In the genomic region with DNA sequence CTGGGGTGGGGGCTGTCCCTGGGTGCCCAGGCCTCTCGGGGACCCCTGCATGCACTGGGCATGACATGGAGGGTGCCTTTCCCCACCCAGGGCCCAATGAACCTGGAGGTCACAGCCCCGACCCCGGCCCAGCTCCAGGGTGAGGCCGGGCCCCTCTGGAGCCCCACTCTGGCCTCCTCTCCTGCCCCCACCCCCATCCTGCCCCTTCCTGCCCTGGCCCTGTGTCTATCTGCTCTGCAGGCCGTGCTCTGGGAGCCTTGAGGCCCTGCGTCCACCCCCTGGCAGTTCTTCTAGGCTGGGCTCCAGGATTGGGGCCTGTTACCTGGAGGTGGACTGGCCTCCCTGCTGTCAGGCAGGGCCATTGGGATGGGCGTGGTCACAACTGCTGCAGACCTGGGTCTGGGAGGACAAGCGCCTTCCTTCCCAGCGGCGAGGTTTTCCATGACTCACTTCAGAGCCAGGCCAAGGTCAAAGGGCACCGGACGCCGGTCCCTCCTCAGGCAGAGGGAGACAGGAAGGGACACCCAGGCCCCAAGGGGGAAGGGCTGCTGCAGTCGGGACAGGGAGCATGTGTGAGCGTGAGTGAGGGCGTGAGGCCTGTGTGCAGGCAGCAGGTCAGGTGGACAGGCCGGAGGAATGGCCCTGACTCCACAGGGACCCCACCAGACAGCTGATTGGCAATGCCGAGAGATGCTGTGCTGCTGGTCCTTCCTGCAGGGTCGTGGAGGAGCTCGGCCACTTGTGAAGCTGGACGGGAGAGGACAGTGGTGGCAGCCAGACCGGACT, we compare ENCODE assay signal across 1 cellular context.
TF ChIP-seq lines count a peak whose summit lies in the region.

No MANE protein-coding gene starts in this region.

TF ChIP-seq in HepG2, 621 proteins besides CTCF, POLR2A, EP300 and RAD21 (continued from another document and continues in another):
- TF ChIP-seq KDM4B (CRISPR knock-in tag; IDR thresholded peaks at IDR 0.05) (peak; percentile 58; the same call in 1 of the 2 replicates), ZNF749 (CRISPR knock-in tag; IDR thresholded peaks at IDR 0.05; ENCODE audit: borderline replicate concordance) (0 out of 2 replicates have a peak, but pooled peaks have one; percentile 45), GABPA (IDR thresholded peaks at IDR 0.05; ENCODE audit: low read depth, low read length) (no peak), GABPA (CRISPR knock-in tag; IDR thresholded peaks at IDR 0.05; ENCODE audit: low read depth) (peak; percentile 76), REL (CRISPR knock-in tag; conservative IDR thresholded peaks at IDR 0.05) (no peak), ZNF33B (CRISPR knock-in tag; IDR thresholded peaks at IDR 0.05) (0 out of 2 replicates have a peak, but pooled peaks have one; percentile 25), SP4 (CRISPR knock-in tag; IDR thresholded peaks at IDR 0.05) (no peak), ZNF124 (CRISPR knock-in tag; IDR thresholded peaks at IDR 0.05) (no peak), SP2 (CRISPR knock-in tag; IDR thresholded peaks at IDR 0.05) (no peak), EZH2 (conservative IDR thresholded peaks at IDR 0.05; ENCODE audit: low read depth, low read length) (no peak), PHF5A (CRISPR knock-in tag; IDR thresholded peaks at IDR 0.05; ENCODE audit: low read depth, unreplicated experiment) (no peak), MEIS2 (CRISPR knock-in tag; IDR thresholded peaks at IDR 0.05) (peak; percentile 79), ZNF703 (CRISPR knock-in tag; IDR thresholded peaks at IDR 0.05; ENCODE audit: borderline replicate concordance) (no peak), ADNP (CRISPR knock-in tag; IDR thresholded peaks at IDR 0.05) (no peak), ZNF484 (CRISPR knock-in tag; IDR thresholded peaks at IDR 0.05; ENCODE audit: borderline replicate concordance, low read depth) (no peak), HMG20B (CRISPR knock-in tag; conservative IDR thresholded peaks at IDR 0.05) (peak; percentile 51; the same call in 1 of the 2 replicates), ZNF788 (CRISPR knock-in tag; IDR thresholded peaks at IDR 0.05; ENCODE audit: borderline replicate concordance) (peak; percentile 26; the same call in 1 of the 2 replicates), MAFF (IDR thresholded peaks at IDR 0.05; ENCODE audit: low read depth, low read length) (no peak), SAP130 (CRISPR knock-in tag; IDR thresholded peaks at IDR 0.05; ENCODE audit: low read depth) (peak; percentile 90), CENPX (CRISPR knock-in tag; IDR thresholded peaks at IDR 0.05) (no peak), HOXD1 (CRISPR knock-in tag; IDR thresholded peaks at IDR 0.05) (no peak), DPF2 (CRISPR knock-in tag; IDR thresholded peaks at IDR 0.05; ENCODE audit: borderline replicate concordance, low read depth) (no peak; the same call in 1 of the 2 replicates), ATF1 (CRISPR knock-in tag; IDR thresholded peaks at IDR 0.05) (no peak), MED8 (CRISPR knock-in tag; IDR thresholded peaks at IDR 0.05; ENCODE audit: insufficient replicate concordance) (peak; percentile 40), CC2D1A (CRISPR knock-in tag; IDR thresholded peaks at IDR 0.05) (no peak), ZNF546 (CRISPR knock-in tag; conservative IDR thresholded peaks at IDR 0.05) (0 out of 2 replicates have a peak, but pooled peaks have one; percentile 54), ZNF564 (CRISPR knock-in tag; IDR thresholded peaks at IDR 0.05) (no peak), ATF7-NPFF (CRISPR knock-in tag; IDR thresholded peaks at IDR 0.05; ENCODE audit: low read depth) (0 out of 2 replicates have a peak, but pooled peaks have one; percentile 45), MAFK (conservative IDR thresholded peaks at IDR 0.05 in 1 of 2, IDR thresholded peaks at IDR 0.05 in 1 of 2; ENCODE audit: low read length in 2 of 2) (no peak), MED1 (CRISPR knock-in tag; IDR thresholded peaks at IDR 0.05) (peak; percentile 90), ISX (CRISPR knock-in tag; conservative IDR thresholded peaks at IDR 0.05) (no peak), ZNF260 (CRISPR knock-in tag; IDR thresholded peaks at IDR 0.05; ENCODE audit: borderline replicate concordance, low read depth) (no peak)
- TF ChIP-seq, protein P1, sequence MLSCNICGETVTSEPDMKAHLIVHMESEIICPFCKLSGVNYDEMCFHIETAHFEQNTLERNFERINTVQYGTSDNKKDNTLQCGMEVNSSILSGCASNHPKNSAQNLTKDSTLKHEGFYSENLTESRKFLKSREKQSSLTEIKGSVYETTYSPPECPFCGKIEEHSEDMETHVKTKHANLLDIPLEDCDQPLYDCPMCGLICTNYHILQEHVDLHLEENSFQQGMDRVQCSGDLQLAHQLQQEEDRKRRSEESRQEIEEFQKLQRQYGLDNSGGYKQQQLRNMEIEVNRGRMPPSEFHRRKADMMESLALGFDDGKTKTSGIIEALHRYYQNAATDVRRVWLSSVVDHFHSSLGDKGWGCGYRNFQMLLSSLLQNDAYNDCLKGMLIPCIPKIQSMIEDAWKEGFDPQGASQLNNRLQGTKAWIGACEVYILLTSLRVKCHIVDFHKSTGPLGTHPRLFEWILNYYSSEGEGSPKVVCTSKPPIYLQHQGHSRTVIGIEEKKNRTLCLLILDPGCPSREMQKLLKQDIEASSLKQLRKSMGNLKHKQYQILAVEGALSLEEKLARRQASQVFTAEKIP (CRISPR knock-in tag; IDR thresholded peaks at IDR 0.05; ENCODE audit: borderline replicate concordance), result no peak
- TF ChIP-seq, protein P2, sequence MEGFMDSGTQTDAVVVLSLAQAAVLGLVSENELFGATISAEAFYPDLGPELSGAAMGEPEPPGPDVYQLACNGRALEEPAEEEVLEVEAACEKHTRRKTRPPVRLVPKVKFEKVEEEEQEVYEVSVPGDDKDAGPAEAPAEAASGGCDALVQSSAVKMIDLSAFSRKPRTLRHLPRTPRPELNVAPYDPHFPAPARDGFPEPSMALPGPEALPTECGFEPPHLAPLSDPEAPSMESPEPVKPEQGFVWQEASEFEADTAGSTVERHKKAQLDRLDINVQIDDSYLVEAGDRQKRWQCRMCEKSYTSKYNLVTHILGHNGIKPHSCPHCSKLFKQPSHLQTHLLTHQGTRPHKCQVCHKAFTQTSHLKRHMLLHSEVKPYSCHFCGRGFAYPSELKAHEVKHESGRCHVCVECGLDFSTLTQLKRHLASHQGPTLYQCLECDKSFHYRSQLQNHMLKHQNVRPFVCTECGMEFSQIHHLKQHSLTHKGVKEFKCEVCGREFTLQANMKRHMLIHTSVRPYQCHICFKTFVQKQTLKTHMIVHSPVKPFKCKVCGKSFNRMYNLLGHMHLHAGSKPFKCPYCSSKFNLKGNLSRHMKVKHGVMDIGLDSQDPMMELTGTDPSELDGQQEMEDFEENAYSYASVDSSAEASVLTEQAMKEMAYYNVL (CRISPR knock-in tag; IDR thresholded peaks at IDR 0.05; ENCODE audit: borderline replicate concordance), result peak; percentile 79; the same call in 1 of the 2 replicates
- TF ChIP-seq, protein P3, sequence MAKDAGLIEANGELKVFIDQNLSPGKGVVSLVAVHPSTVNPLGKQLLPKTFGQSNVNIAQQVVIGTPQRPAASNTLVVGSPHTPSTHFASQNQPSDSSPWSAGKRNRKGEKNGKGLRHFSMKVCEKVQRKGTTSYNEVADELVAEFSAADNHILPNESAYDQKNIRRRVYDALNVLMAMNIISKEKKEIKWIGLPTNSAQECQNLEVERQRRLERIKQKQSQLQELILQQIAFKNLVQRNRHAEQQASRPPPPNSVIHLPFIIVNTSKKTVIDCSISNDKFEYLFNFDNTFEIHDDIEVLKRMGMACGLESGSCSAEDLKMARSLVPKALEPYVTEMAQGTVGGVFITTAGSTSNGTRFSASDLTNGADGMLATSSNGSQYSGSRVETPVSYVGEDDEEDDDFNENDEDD (CRISPR knock-in tag; IDR thresholded peaks at IDR 0.05; ENCODE audit: borderline replicate concordance), result peak; percentile 77; the same call in 1 of the 2 replicates
- TF ChIP-seq, protein P4, sequence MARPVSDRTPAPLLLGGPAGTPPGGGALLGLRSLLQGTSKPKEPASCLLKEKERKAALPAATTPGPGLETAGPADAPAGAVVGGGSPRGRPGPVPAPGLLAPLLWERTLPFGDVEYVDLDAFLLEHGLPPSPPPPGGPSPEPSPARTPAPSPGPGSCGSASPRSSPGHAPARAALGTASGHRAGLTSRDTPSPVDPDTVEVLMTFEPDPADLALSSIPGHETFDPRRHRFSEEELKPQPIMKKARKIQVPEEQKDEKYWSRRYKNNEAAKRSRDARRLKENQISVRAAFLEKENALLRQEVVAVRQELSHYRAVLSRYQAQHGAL (CRISPR knock-in tag; IDR thresholded peaks at IDR 0.05; ENCODE audit: not compliant biosample characterization), result no peak
- TF ChIP-seq, protein P5, sequence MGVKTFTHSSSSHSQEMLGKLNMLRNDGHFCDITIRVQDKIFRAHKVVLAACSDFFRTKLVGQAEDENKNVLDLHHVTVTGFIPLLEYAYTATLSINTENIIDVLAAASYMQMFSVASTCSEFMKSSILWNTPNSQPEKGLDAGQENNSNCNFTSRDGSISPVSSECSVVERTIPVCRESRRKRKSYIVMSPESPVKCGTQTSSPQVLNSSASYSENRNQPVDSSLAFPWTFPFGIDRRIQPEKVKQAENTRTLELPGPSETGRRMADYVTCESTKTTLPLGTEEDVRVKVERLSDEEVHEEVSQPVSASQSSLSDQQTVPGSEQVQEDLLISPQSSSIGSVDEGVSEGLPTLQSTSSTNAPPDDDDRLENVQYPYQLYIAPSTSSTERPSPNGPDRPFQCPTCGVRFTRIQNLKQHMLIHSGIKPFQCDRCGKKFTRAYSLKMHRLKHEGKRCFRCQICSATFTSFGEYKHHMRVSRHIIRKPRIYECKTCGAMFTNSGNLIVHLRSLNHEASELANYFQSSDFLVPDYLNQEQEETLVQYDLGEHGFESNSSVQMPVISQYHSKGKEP (CRISPR knock-in tag; IDR thresholded peaks at IDR 0.05), result no peak
- TF ChIP-seq, protein P6, sequence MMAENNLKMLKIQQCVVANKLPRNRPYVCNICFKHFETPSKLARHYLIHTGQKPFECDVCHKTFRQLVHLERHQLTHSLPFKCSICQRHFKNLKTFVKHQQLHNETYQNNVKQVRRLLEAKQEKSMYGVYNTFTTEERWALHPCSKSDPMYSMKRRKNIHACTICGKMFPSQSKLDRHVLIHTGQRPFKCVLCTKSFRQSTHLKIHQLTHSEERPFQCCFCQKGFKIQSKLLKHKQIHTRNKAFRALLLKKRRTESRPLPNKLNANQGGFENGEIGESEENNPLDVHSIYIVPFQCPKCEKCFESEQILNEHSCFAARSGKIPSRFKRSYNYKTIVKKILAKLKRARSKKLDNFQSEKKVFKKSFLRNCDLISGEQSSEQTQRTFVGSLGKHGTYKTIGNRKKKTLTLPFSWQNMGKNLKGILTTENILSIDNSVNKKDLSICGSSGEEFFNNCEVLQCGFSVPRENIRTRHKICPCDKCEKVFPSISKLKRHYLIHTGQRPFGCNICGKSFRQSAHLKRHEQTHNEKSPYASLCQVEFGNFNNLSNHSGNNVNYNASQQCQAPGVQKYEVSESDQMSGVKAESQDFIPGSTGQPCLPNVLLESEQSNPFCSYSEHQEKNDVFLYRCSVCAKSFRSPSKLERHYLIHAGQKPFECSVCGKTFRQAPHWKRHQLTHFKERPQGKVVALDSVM (CRISPR knock-in tag; IDR thresholded peaks at IDR 0.05), result no peak
- TF ChIP-seq, protein P7, sequence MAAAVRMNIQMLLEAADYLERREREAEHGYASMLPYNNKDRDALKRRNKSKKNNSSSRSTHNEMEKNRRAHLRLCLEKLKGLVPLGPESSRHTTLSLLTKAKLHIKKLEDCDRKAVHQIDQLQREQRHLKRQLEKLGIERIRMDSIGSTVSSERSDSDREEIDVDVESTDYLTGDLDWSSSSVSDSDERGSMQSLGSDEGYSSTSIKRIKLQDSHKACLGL (CRISPR knock-in tag; IDR thresholded peaks at IDR 0.05), result no peak; the same call in none of the 2 replicates
- TF ChIP-seq, protein P8, sequence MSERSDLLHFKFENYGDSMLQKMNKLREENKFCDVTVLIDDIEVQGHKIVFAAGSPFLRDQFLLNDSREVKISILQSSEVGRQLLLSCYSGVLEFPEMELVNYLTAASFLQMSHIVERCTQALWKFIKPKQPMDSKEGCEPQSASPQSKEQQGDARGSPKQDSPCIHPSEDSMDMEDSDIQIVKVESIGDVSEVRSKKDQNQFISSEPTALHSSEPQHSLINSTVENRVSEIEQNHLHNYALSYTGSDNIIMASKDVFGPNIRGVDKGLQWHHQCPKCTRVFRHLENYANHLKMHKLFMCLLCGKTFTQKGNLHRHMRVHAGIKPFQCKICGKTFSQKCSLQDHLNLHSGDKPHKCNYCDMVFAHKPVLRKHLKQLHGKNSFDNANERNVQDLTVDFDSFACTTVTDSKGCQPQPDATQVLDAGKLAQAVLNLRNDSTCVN (CRISPR knock-in tag; IDR thresholded peaks at IDR 0.05; ENCODE audit: borderline replicate concordance), result peak; percentile 33; the same call in 1 of the 2 replicates
- TF ChIP-seq, protein P9, sequence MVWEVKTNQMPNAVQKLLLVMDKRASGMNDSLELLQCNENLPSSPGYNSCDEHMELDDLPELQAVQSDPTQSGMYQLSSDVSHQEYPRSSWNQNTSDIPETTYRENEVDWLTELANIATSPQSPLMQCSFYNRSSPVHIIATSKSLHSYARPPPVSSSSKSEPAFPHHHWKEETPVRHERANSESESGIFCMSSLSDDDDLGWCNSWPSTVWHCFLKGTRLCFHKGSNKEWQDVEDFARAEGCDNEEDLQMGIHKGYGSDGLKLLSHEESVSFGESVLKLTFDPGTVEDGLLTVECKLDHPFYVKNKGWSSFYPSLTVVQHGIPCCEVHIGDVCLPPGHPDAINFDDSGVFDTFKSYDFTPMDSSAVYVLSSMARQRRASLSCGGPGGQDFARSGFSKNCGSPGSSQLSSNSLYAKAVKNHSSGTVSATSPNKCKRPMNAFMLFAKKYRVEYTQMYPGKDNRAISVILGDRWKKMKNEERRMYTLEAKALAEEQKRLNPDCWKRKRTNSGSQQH (CRISPR knock-in tag; IDR thresholded peaks at IDR 0.05; ENCODE audit: low read depth), result no peak
- TF ChIP-seq, protein P10, sequence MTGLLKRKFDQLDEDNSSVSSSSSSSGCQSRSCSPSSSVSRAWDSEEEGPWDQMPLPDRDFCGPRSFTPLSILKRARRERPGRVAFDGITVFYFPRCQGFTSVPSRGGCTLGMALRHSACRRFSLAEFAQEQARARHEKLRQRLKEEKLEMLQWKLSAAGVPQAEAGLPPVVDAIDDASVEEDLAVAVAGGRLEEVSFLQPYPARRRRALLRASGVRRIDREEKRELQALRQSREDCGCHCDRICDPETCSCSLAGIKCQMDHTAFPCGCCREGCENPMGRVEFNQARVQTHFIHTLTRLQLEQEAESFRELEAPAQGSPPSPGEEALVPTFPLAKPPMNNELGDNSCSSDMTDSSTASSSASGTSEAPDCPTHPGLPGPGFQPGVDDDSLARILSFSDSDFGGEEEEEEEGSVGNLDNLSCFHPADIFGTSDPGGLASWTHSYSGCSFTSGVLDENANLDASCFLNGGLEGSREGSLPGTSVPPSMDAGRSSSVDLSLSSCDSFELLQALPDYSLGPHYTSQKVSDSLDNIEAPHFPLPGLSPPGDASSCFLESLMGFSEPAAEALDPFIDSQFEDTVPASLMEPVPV (CRISPR knock-in tag; IDR thresholded peaks at IDR 0.05), result no peak
- TF ChIP-seq, protein P11, sequence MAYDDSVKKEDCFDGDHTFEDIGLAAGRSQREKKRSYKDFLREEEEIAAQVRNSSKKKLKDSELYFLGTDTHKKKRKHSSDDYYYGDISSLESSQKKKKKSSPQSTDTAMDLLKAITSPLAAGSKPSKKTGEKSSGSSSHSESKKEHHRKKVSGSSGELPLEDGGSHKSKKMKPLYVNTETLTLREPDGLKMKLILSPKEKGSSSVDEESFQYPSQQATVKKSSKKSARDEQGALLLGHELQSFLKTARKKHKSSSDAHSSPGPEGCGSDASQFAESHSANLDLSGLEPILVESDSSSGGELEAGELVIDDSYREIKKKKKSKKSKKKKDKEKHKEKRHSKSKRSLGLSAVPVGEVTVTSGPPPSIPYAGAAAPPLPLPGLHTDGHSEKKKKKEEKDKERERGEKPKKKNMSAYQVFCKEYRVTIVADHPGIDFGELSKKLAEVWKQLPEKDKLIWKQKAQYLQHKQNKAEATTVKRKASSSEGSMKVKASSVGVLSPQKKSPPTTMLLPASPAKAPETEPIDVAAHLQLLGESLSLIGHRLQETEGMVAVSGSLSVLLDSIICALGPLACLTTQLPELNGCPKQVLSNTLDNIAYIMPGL (CRISPR knock-in tag; IDR thresholded peaks at IDR 0.05; ENCODE audit: borderline replicate concordance in 1 of 2, low read depth in 1 of 2), result peak in 1 of 2 experiments; percentile 50; a peak in 1 of 4 replicates
